ENCODE assay signal across 1 cellular context in genomic region chr17:50621562-50621961, GRCh38.
TF ChIP-seq lines count a peak whose summit lies in the region.

No MANE protein-coding gene starts in this region.

TF ChIP-seq in K562, 482 proteins besides CTCF, POLR2A, EP300 and RAD21 (continued from another document):
- TF ChIP-seq RERE (CRISPR knock-in tag; IDR thresholded peaks at IDR 0.05; ENCODE audit: borderline replicate concordance) (no peak), E2F6 (IDR thresholded peaks at IDR 0.05; ENCODE audit: borderline replicate concordance in 1 of 2, extremely low read depth in 1 of 2, insufficient read depth in 1 of 2, insufficient read length in 1 of 2, low read depth in 1 of 2, low read length in 1 of 2, poor library complexity in 1 of 2, severe bottlenecking in 1 of 2) (no peak), HDAC3 (IDR thresholded peaks at IDR 0.05; ENCODE audit: borderline replicate concordance, partially characterized antibody) (no peak), HDAC8 (tag; IDR thresholded peaks at IDR 0.05) (no peak), PHB2 (IDR thresholded peaks at IDR 0.05; ENCODE audit: low read depth) (no peak), ZNF518B (CRISPR knock-in tag; IDR thresholded peaks at IDR 0.05) (no peak), KDM4B (IDR thresholded peaks at IDR 0.05; ENCODE audit: borderline replicate concordance in 2 of 2, low read depth in 1 of 2) (no peak), ZNF449 (CRISPR knock-in tag; IDR thresholded peaks at IDR 0.05) (no peak), GATAD2A (IDR thresholded peaks at IDR 0.05) (no peak), PTBP1 (IDR thresholded peaks at IDR 0.05; ENCODE audit: low read depth, low read length) (no peak), ZNF668 (CRISPR knock-in tag; IDR thresholded peaks at IDR 0.05) (no peak), OTX1 (CRISPR knock-in tag; IDR thresholded peaks at IDR 0.05) (no peak), STAG1 (CRISPR knock-in tag; IDR thresholded peaks at IDR 0.05; ENCODE audit: borderline replicate concordance) (no peak), HMG20B (CRISPR knock-in tag; IDR thresholded peaks at IDR 0.05) (no peak), CTBP1 (IDR thresholded peaks at IDR 0.05; ENCODE audit: borderline replicate concordance) (0 out of 2 replicates have a peak, but pooled peaks have one; percentile 13), ZNF282 (CRISPR knock-in tag; IDR thresholded peaks at IDR 0.05) (no peak), TAF9B (IDR thresholded peaks at IDR 0.05; ENCODE audit: partially characterized antibody) (no peak), TAF7 (tag; IDR thresholded peaks at IDR 0.05) (no peak), TCFL5 (CRISPR knock-in tag; conservative IDR thresholded peaks at IDR 0.05) (no peak), CREM (IDR thresholded peaks at IDR 0.05; ENCODE audit: low read depth) (peak; percentile 89), ZNF143 (CRISPR knock-in tag; IDR thresholded peaks at IDR 0.05) (no peak), MTA3 (IDR thresholded peaks at IDR 0.05; ENCODE audit: borderline replicate concordance) (0 out of 2 replicates have a peak, but pooled peaks have one; percentile 47), POLR2AphosphoS5 (IDR thresholded peaks at IDR 0.05; ENCODE audit: control insufficient read depth, insufficient read depth, low read depth, low read length) (no peak), ELK3 (CRISPR knock-in tag; IDR thresholded peaks at IDR 0.05) (no peak), IRF2 (CRISPR knock-in tag; IDR thresholded peaks at IDR 0.05) (no peak), CREB1 (IDR thresholded peaks at IDR 0.05) (peak; percentile 72), CREB1 (CRISPR knock-in tag; IDR thresholded peaks at IDR 0.05) (peak; percentile 82), UBTF (IDR thresholded peaks at IDR 0.05; ENCODE audit: borderline replicate concordance in 1 of 2, low read depth in 2 of 2, low read length in 2 of 2) (no peak), ATF1 (CRISPR knock-in tag; IDR thresholded peaks at IDR 0.05) (no peak), ATF1 (tag; IDR thresholded peaks at IDR 0.05) (peak; percentile 92), HNRNPL (IDR thresholded peaks at IDR 0.05; ENCODE audit: low read depth, low read length) (no peak), NRF1 (conservative IDR thresholded peaks at IDR 0.05 in 1 of 2, IDR thresholded peaks at IDR 0.05 in 1 of 2) (peak in 1 of 2 experiments; percentile 24; a peak in 2 of 4 replicates), PTTG1 (tag; IDR thresholded peaks at IDR 0.05; ENCODE audit: low read depth) (no peak)
